ENCODE assay signal across 1 cellular context in the genomic region with DNA sequence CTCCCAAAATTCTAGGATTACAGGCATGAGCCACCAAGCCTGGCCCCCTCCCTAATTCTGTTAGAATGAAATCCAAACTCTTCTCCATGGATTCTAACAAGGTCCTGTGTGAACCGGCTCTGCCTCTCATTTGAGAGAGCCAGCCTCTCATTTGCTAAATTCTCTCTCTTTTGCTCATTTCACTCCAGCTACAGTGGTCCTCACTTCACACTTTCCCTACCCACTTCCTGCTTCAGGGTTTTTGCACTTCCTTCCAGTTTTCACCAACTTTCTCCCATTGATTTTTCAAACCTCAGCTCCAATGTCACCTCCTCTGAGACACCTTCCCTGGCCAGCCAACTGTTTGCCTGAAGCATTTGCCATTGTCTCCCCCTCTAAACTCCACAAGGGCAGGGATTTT.
A peak's percentile ranks its signal among the peaks of the same experiment; 100 is the strongest.
TF ChIP-seq lines count a peak whose summit lies in the region.

No MANE protein-coding gene starts in this region.

TF ChIP-seq in HEK293, 187 proteins besides CTCF, POLR2A, EP300 and RAD21:
- TF ChIP-seq, protein P1, sequence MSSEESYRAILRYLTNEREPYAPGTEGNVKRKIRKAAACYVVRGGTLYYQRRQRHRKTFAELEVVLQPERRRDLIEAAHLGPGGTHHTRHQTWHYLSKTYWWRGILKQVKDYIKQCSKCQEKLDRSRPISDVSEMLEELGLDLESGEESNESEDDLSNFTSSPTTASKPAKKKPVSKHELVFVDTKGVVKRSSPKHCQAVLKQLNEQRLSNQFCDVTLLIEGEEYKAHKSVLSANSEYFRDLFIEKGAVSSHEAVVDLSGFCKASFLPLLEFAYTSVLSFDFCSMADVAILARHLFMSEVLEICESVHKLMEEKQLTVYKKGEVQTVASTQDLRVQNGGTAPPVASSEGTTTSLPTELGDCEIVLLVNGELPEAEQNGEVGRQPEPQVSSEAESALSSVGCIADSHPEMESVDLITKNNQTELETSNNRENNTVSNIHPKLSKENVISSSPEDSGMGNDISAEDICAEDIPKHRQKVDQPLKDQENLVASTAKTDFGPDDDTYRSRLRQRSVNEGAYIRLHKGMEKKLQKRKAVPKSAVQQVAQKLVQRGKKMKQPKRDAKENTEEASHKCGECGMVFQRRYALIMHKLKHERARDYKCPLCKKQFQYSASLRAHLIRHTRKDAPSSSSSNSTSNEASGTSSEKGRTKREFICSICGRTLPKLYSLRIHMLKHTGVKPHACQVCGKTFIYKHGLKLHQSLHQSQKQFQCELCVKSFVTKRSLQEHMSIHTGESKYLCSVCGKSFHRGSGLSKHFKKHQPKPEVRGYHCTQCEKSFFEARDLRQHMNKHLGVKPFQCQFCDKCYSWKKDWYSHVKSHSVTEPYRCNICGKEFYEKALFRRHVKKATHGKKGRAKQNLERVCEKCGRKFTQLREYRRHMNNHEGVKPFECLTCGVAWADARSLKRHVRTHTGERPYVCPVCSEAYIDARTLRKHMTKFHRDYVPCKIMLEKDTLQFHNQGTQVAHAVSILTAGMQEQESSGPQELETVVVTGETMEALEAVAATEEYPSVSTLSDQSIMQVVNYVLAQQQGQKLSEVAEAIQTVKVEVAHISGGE (tag by site-specific recombination; conservative IDR thresholded peaks at IDR 0.05; ENCODE audit: low read depth): 0 out of 2 replicates have a peak, but pooled peaks have one; percentile 16
- TF ChIP-seq ZNF223 (tag by site-specific recombination; IDR thresholded peaks at IDR 0.05) (no peak), ZNF214 (tag by site-specific recombination; IDR thresholded peaks at IDR 0.05; ENCODE audit: borderline replicate concordance) (no peak), ZFP37 (tag by site-specific recombination; IDR thresholded peaks at IDR 0.05) (no peak), PRDM1 (tag by site-specific recombination; IDR thresholded peaks at IDR 0.05) (peak; percentile 97)
